Comparison of ENCODE assay signal across 23 cellular contexts in genomic region chr14:93879362-93879983, GRCh38. TPM values are rescaled to one million over a fixed set of nuclear protein-coding genes. Genes with fewer than 3 reads are reported as not detected.
DNase-seq lines count a peak whose midpoint lies in the region; ATAC-seq, FAIRE-seq and TF ChIP-seq lines count a peak whose summit lies in the region.
"Had no signal": no experiment of that assay in that cellular context is flagged by ENCODE, and none has a peak within 500 bp of the region (broad histone marks: within the 10 kb centered on the region; RNA-seq: fewer than 3 reads in every experiment).

No MANE protein-coding gene starts in this region.

- intact Hi-C loops in colonic mucosa (cut with DNase I): no loop called here

- H3K9me3 ChIP-seq in BLaER1 (peaks cover 32% of the 10 kb centered on the region), SK-N-MC (ENCODE audit: low read depth, low read length) (peaks cover 9% of the 10 kb centered on the region; the same call in 1 of the 2 replicates), keratinocyte (ENCODE audit: control insufficient read depth, low read depth, low read length) (no peaks in the 10 kb centered on the region), smooth muscle cell (replicated peaks; ENCODE audit: low read depth) (no peaks in the 10 kb centered on the region), colonic mucosa (no peaks in the 10 kb centered on the region)
- H3K9me3 ChIP-seq: pancreas had no signal

- dilution Hi-C loops in keratinocyte (cut with MboI; ENCODE audit: extremely low pct_ligation_motif_present, low sequenced_read_pairs): no loop called here

- H3K79me2 ChIP-seq in keratinocyte (ENCODE audit: control insufficient read depth, insufficient read depth, low read length): no peaks in the 10 kb centered on the region
- H3K79me2 ChIP-seq in smooth muscle cell (ENCODE audit: low read depth): no peaks in the 10 kb centered on the region

- no peaks in the 10 kb centered on the region for H3K9me1 ChIP-seq in keratinocyte (ENCODE audit: control insufficient read depth, extremely low read depth, insufficient read depth, low read length)

- H2AFZ ChIP-seq in keratinocyte (ENCODE audit: control insufficient read depth, low read length) (no peak overlapping the region), smooth muscle cell (ENCODE audit: low read depth) (no peak overlapping the region)

- H3K9ac ChIP-seq in BLaER1 (no peak overlapping the region), SK-N-MC (ENCODE audit: insufficient read length) (peak overlapping the region; percentile 60), keratinocyte (ENCODE audit: control insufficient read depth, extremely low read depth, insufficient read depth, low read length) (no peak overlapping the region), smooth muscle cell (ENCODE audit: low read depth) (no peak overlapping the region), colonic mucosa (ENCODE audit: low read depth in 2 of 2, low read length in 2 of 2) (no peak overlapping the region)

- H3K36me3 ChIP-seq in BLaER1: no peaks in the 10 kb centered on the region
- H3K36me3 ChIP-seq in SK-N-MC (ENCODE audit: insufficient read depth, low read length): no peaks in the 10 kb centered on the region
- no peaks in the 10 kb centered on the region for H3K36me3 ChIP-seq in keratinocyte (ENCODE audit: control insufficient read depth in 2 of 2, extremely low read depth in 1 of 2, insufficient read depth in 2 of 2, low read length in 2 of 2)
- H3K36me3 ChIP-seq in smooth muscle cell (ENCODE audit: low read depth): no peaks in the 10 kb centered on the region
- H3K36me3 ChIP-seq in colonic mucosa: no peaks in the 10 kb centered on the region
- H3K36me3 ChIP-seq: pancreas had no signal

- 77% methylated on average over 7 of the region's 7 CpGs for WGBS in smooth muscle cell (ENCODE audit: low lambda C conversion rate)

- no peak for ATAC-seq in GM18502 (IDR thresholded peaks at IDR 0.05; ENCODE audit: poor library complexity, unreplicated experiment)
- ATAC-seq: effector memory CD8-positive, alpha-beta T cell; stimulated activated naive CD8-positive, alpha-beta T cell treated with anti-CD3 and anti-CD28 coated beads, Interleukin-15, amount 100 ng/mL, for 72 hours had no signal

- peak overlapping the region; percentile 35 for H3K4me2 ChIP-seq in BLaER1
- peak overlapping the region; percentile 25 for H3K4me2 ChIP-seq in keratinocyte (ENCODE audit: control insufficient read depth, extremely low read depth, insufficient read depth, low read depth, low read length)
- H3K4me2 ChIP-seq in smooth muscle cell: peak overlapping the region; percentile 57

- H3K27ac ChIP-seq in BLaER1 (no peak overlapping the region), SK-N-MC (no peak overlapping the region), keratinocyte (ENCODE audit: control insufficient read depth, insufficient read depth, low read length) (no peak overlapping the region), smooth muscle cell (ENCODE audit: low read depth) (no peak overlapping the region), colonic mucosa (no peak overlapping the region)
- H3K27ac ChIP-seq: pancreas, VCaP had no signal

- no peak for FAIRE-seq in keratinocyte (lab: Jason Lieb, UNC)
- FAIRE-seq: pancreas had no signal

- no peak for TF ChIP-seq CTCF in keratinocyte (optimal IDR thresholded peaks at IDR 0.05 in 1 of 3, IDR thresholded peaks at IDR 0.05 in 1 of 3, conservative IDR thresholded peaks at IDR 0.05 in 1 of 3; ENCODE audit: extremely low read depth in 1 of 3, insufficient read depth in 2 of 3, low read length in 3 of 3)
- no peak for TF ChIP-seq CTCF in smooth muscle cell (IDR thresholded peaks at IDR 0.05; ENCODE audit: borderline replicate concordance, insufficient read depth, poor library complexity, severe bottlenecking)
- no peak for TF ChIP-seq CTCF in colonic mucosa (IDR thresholded peaks at IDR 0.05)

- no peaks in the 10 kb centered on the region for H3F3A ChIP-seq in smooth muscle cell (ENCODE audit: low read depth)

- no peaks in the 10 kb centered on the region for H3K27me3 ChIP-seq in BLaER1
- H3K27me3 ChIP-seq in keratinocyte (ENCODE audit: control insufficient read depth, extremely low read depth, insufficient read depth, low read length): peaks cover 7% of the 10 kb centered on the region
- H3K27me3 ChIP-seq in smooth muscle cell (ENCODE audit: low read depth): no peaks in the 10 kb centered on the region
- no peaks in the 10 kb centered on the region for H3K27me3 ChIP-seq in colonic mucosa
- H3K27me3 ChIP-seq: pancreas had no signal

- no peak overlapping the region for H3K4me3 ChIP-seq in BLaER1
- peak overlapping the region; percentile 74 for H3K4me3 ChIP-seq in SK-N-MC
- no peak overlapping the region for H3K4me3 ChIP-seq in keratinocyte (ENCODE audit: control insufficient read depth in 2 of 3, extremely low read depth in 1 of 3, insufficient read depth in 2 of 3, low read depth in 1 of 3, low read length in 3 of 3)
- H3K4me3 ChIP-seq in smooth muscle cell: no peak overlapping the region
- H3K4me3 ChIP-seq in colonic mucosa: no peak overlapping the region

- H3K4me1 ChIP-seq in BLaER1 (peaks cover 24% of the 10 kb centered on the region), keratinocyte (ENCODE audit: control insufficient read depth, extremely low read depth, insufficient read depth, low read length) (no peaks in the 10 kb centered on the region), smooth muscle cell (ENCODE audit: low read depth) (no peaks in the 10 kb centered on the region), colonic mucosa (no peaks in the 10 kb centered on the region)
- H3K4me1 ChIP-seq: pancreas had no signal

- no peaks in the 10 kb centered on the region for H4K20me1 ChIP-seq in BLaER1
- no peaks in the 10 kb centered on the region for H4K20me1 ChIP-seq in keratinocyte (ENCODE audit: control insufficient read depth, extremely low read depth, insufficient read depth, low read length)
- H4K20me1 ChIP-seq in smooth muscle cell (ENCODE audit: low read depth): no peaks in the 10 kb centered on the region

- DNase-seq in SK-N-MC (ENCODE audit: low read depth, low spot score): no peak
- no peak for DNase-seq in keratinocyte (ENCODE audit: low read depth, low spot score)
- no peak for DNase-seq in smooth muscle cell (lab: John Stamatoyannopoulos, UW; ENCODE audit: unreplicated experiment)
- no peak for DNase-seq in colonic mucosa
- DNase-seq in stimulated activated CD4-positive, alpha-beta T cell treated with anti-CD3 and anti-CD28 coated beads, Interleukin-1b, Interleukin-23, amount 100 ng/mL, for 48 hours: no peak
- DNase-seq in T-helper 9 cell: no peak
- DNase-seq: activated CD4-positive, alpha-beta T cell treated with anti-CD3 and anti-CD28 coated beads, Interleukin-2, amount 50 U/mL, for 48 hours; activated naive CD4-positive, alpha-beta T cell; anterior cingulate cortex; CD8-positive, alpha-beta memory T cell; effector memory CD8-positive, alpha-beta T cell; glutamatergic neuron; immature natural killer cell; Kasumi-1; NCI-H1105 treated with DMSO at 0.1 percent for 48 hours; stimulated activated CD4-positive, alpha-beta T cell treated with anti-CD3 and anti-CD28 coated beads, Interleukin-2, amount 100 ng/mL, for 48 hours; stimulated activated naive CD8-positive, alpha-beta T cell treated with anti-CD3 and anti-CD28 coated beads, Interleukin-15, amount 100 ng/mL, for 72 hours had no signal

RNA-seq across cellular contexts. Expression of gene FAM181A, which starts 47.7 kb away (rescaled TPM):
- polyA plus RNA-seq in keratinocyte: 0.04 TPM in 1 of 3 replicates, not detected in the others
- not detected for polyA plus RNA-seq in keratinocyte (2011; ENCODE audit: low read depth)
- not detected in 2 replicates for polyA plus RNA-seq in keratinocyte (2011; cell fraction: cytosol; rRNA removed)
- not detected in 2 replicates for polyA plus RNA-seq in keratinocyte (2011; cell fraction: nucleus; rRNA removed)
- not detected in 2 replicates for polyA plus RNA-seq in keratinocyte (2012; ENCODE audit: low replicate concordance)
- not detected in 3 replicates for polyA minus RNA-seq in keratinocyte
- polyA minus RNA-seq in keratinocyte (2011; cell fraction: cytosol; rRNA and poly(A)+ RNA removed): not detected
- not detected in 2 replicates for polyA minus RNA-seq in keratinocyte (2011; cell fraction: nucleus; rRNA and poly(A)+ RNA removed)
- total RNA-seq in smooth muscle cell: not detected in 2 replicates
- polyA plus RNA-seq in smooth muscle cell: not detected in 2 replicates
- not detected for total RNA-seq in colonic mucosa
- total RNA-seq: CD8-positive, alpha-beta memory T cell; lung microvascular endothelial cell; pancreas; T-helper 1 cell treated with Interleukin-12 subunit alpha and Interleukin-12 subunit beta and Interleukin-4 antibody, amounts not matched to agents 30 ng/mL and 1 ng/mL, for 36 hours had no signal
- polyA plus RNA-seq: CD8-positive, alpha-beta memory T cell; immature natural killer cell; pancreas had no signal
